9 cellular contexts compared by ENCODE assay signal in the genomic region with DNA sequence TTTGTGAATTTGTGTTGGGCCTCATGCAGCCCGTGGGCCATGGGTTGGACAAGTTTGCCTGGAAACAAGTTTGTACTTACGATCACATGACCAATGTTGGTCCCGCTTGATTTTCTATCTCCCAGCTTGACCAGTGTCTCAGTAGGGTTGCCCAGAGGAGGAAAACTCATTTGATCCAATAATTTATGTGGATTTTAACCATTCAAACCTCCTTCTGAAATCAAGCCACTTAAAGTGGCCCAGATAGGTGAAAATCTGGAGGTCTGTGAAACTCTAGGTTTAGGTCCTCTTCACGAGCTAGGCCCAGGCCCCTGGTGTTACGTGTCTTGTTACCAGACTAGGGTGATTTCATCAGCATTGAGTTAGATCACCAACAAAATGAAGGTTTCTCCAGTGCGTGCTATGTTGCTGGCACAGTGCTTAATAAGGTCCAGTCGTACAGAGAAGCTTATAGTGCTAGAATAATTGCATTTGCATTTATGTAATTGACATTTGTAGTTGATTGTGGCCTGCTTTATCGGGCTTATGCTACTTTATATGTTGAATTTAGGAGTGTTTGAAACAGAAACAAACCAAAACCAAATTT. TPM values are rescaled to one million over a fixed set of nuclear protein-coding genes. Genes with fewer than 3 reads are reported as not detected.
DNase-seq lines count a peak whose midpoint lies in the region; ATAC-seq, FAIRE-seq and TF ChIP-seq lines count a peak whose summit lies in the region.
"Had no signal": no experiment of that assay in that cellular context is flagged by ENCODE, and none has a peak within 500 bp of the region (broad histone marks: within the 10 kb centered on the region; RNA-seq: fewer than 3 reads in every experiment).

No MANE protein-coding gene starts in this region.

- ATAC-seq in IMR-90 (ENCODE audit: low read depth) = no peak
- ATAC-seq in activated naive CD8-positive, alpha-beta T cell treated with anti-CD3 and anti-CD28 coated beads, Interleukin-2, amount 10 ng/mL, durations not matched to agents 7 days and 5 days (ENCODE audit: low read depth) = no peak

- TF ChIP-seq POLR2A in IMR-90 (IDR thresholded peaks at IDR 0.05; ENCODE audit: low read depth, low read length) = no peak

- H3K27me3 Mint-ChIP-seq in activated naive CD8-positive, alpha-beta T cell treated with anti-CD3 and anti-CD28 coated beads, Interleukin-2, amount 10 ng/mL, durations not matched to agents 7 days and 5 days = no peaks in the 10 kb centered on the region
- no peaks in the 10 kb centered on the region for H3K27me3 Mint-ChIP-seq in mesothelial cell of epicardium (ENCODE audit: low read depth)

- H3K9ac ChIP-seq in BLaER1 treated with 17β-estradiol and CSF1 and Interleukin-3, amounts not matched to agents 10 nM and 100 nM = peak overlapping the region in 9 of 11 experiments; percentile 8 to 59 (median 34); a peak in 12 of 22 replicates
- peak overlapping the region; percentile 10; the same call in 1 of the 2 replicates for H3K9ac ChIP-seq in IMR-90 (ENCODE audit: low read depth, low read length)

- peaks cover 38 to 78% (median 49%) of the 10 kb centered on the region in 10 experiments for H3K4me1 ChIP-seq in BLaER1 treated with 17β-estradiol and CSF1 and Interleukin-3, amounts not matched to agents 10 nM and 100 nM
- peaks cover 8% of the 10 kb centered on the region for H3K4me1 ChIP-seq in IMR-90 (ENCODE audit: control insufficient read depth, insufficient read depth, low read length)

- H3K4ac ChIP-seq in IMR-90 (ENCODE audit: low read depth, low read length) = peak overlapping the region; percentile 74

- H3K27ac Mint-ChIP-seq in activated naive CD8-positive, alpha-beta T cell treated with anti-CD3 and anti-CD28 coated beads, Interleukin-2, amount 10 ng/mL, durations not matched to agents 7 days and 5 days = peak overlapping the region; percentile 68
- peak overlapping the region; percentile 26 for H3K27ac Mint-ChIP-seq in mesothelial cell of epicardium

- 100% methylated on average over 1 of the region's 8 CpGs; no CpG with 5 or more reads in 1 of the 2 experiments for WGBS in IMR-90 (ENCODE audit: extremely low coverage in 2 of 2, insufficient read length in 1 of 2), 2 experiments

- TF ChIP-seq RAD21 in IMR-90 (IDR thresholded peaks at IDR 0.05; ENCODE audit: low read length) = no peak

- no peaks in the 10 kb centered on the region for H3K27me3 ChIP-seq in BLaER1 treated with 17β-estradiol and CSF1 and Interleukin-3, amounts not matched to agents 10 nM and 100 nM
- H3K27me3 ChIP-seq in IMR-90 (ENCODE audit: control insufficient read depth, insufficient read depth, low read length) = no peaks in the 10 kb centered on the region

- DNase-seq in IMR-90 (peak; percentile 38), mesothelial cell of epicardium (ENCODE audit: low spot score in 2 of 2, unreplicated experiment in 2 of 2) (no peak), urothelium cell line (ENCODE audit: low spot score) (no peak), NCI-H446 treated with DMSO at 0.1 percent for 48 hours (lab: John Stamatoyannopoulos, UW) (no peak), NAMALWA (ENCODE audit: low spot score) (no peak), NCI-H524 treated with DMSO at 0.1 percent for 48 hours (lab: John Stamatoyannopoulos, UW) (no peak)
- DNase-seq in activated naive CD8-positive, alpha-beta T cell treated with anti-CD3 and anti-CD28 coated beads, Interleukin-2, amount 10 ng/mL, durations not matched to agents 7 days and 5 days = no peak
- DNase-seq: kidney had no signal

- peaks cover 40% of the 10 kb centered on the region for H3K4me1 Mint-ChIP-seq in activated naive CD8-positive, alpha-beta T cell treated with anti-CD3 and anti-CD28 coated beads, Interleukin-2, amount 10 ng/mL, durations not matched to agents 7 days and 5 days
- H3K4me1 Mint-ChIP-seq in mesothelial cell of epicardium = peaks cover 11% of the 10 kb centered on the region

- peak overlapping the region; percentile 93 for H3K23ac ChIP-seq in IMR-90 (ENCODE audit: low read depth, low read length)

- peak overlapping the region; percentile 29; the same call in 2 of the 3 replicates for H2BK15ac ChIP-seq in IMR-90 (ENCODE audit: low read depth, low read length)

- H3K36me3 Mint-ChIP-seq in activated naive CD8-positive, alpha-beta T cell treated with anti-CD3 and anti-CD28 coated beads, Interleukin-2, amount 10 ng/mL, durations not matched to agents 7 days and 5 days = peaks cover 24% of the 10 kb centered on the region
- H3K36me3 Mint-ChIP-seq in mesothelial cell of epicardium = peaks cover 2% of the 10 kb centered on the region

- peak overlapping the region; percentile 73 for H2AK5ac ChIP-seq in IMR-90 (ENCODE audit: low read depth, low read length)

- peak overlapping the region; percentile 74; the same call in 1 of the 2 replicates for H2BK20ac ChIP-seq in IMR-90 (ENCODE audit: low read depth, low read length)

- POLR2A ChIA-PET in IMR-90 (lab: Charles Lee; ENCODE audit: unreplicated experiment) = interaction anchor here (0.6 kb wide), 1 partner anchor 275 kb away, joined by 3 read pairs; no protein-coding TSS in a partner anchor
- POLR2A ChIA-PET in activated naive CD8-positive, alpha-beta T cell treated with anti-CD3 and anti-CD28 coated beads, Interleukin-2, amount 10 ng/mL, durations not matched to agents 7 days and 5 days (lab: Charles Lee) = no interaction called here

- H3K36me3 ChIP-seq in BLaER1 treated with 17β-estradiol and CSF1 and Interleukin-3, amounts not matched to agents 10 nM and 100 nM = peaks cover 50 to 75% (median 60%) of the 10 kb centered on the region in 11 experiments
- peaks cover 10% of the 10 kb centered on the region for H3K36me3 ChIP-seq in IMR-90 (ENCODE audit: control insufficient read depth, insufficient read depth, low read length)

- peak overlapping the region in 10 of 11 experiments; percentile 10 to 55 (median 36); a peak in 15 of 22 replicates for H3K27ac ChIP-seq in BLaER1 treated with 17β-estradiol and CSF1 and Interleukin-3, amounts not matched to agents 10 nM and 100 nM
- H3K27ac ChIP-seq in IMR-90 (ENCODE audit: insufficient read depth, low read length) = peak overlapping the region; percentile 80

- in situ Hi-C loops in IMR-90 (cut with MboI; ENCODE audit: low sequenced_read_pairs) = no loop called here

- TF ChIP-seq CTCF in IMR-90 (conservative IDR thresholded peaks at IDR 0.05; ENCODE audit: low read depth, low read length) (no peak), mesothelial cell of epicardium (IDR thresholded peaks at IDR 0.05; ENCODE audit: unreplicated experiment) (no peak)

- peak overlapping the region; percentile 17; the same call in 1 of the 2 replicates for H3K18ac ChIP-seq in IMR-90 (ENCODE audit: low read depth, low read length)

- peak overlapping the region; percentile 14 to 91 (median 73) for H3K4me2 ChIP-seq in BLaER1 treated with 17β-estradiol and CSF1 and Interleukin-3, amounts not matched to agents 10 nM and 100 nM
- H3K4me2 ChIP-seq in IMR-90 (ENCODE audit: low read depth, low read length) = peak overlapping the region; percentile 38; the same call in 1 of the 2 replicates

- H2BK5ac ChIP-seq in IMR-90 (ENCODE audit: low read depth, low read length, poor library complexity, severe bottlenecking) = peak overlapping the region; percentile 90

- peak overlapping the region; percentile 61 for H2BK120ac ChIP-seq in IMR-90 (ENCODE audit: low read depth, low read length)

- peak overlapping the region; percentile 54 for H4K91ac ChIP-seq in IMR-90 (ENCODE audit: insufficient read depth, low read depth, low read length)

- peak overlapping the region; percentile 62 for H3K4me3 Mint-ChIP-seq in activated naive CD8-positive, alpha-beta T cell treated with anti-CD3 and anti-CD28 coated beads, Interleukin-2, amount 10 ng/mL, durations not matched to agents 7 days and 5 days
- H3K4me3 Mint-ChIP-seq in mesothelial cell of epicardium = no peak overlapping the region

- CTCF ChIA-PET in IMR-90 (lab: Yijun Ruan, JAX) = interaction anchor here (0.6 kb wide), 1 partner anchor 48 kb away, joined by 4 read pairs; no protein-coding TSS in a partner anchor

- H3K9me3 Mint-ChIP-seq in activated naive CD8-positive, alpha-beta T cell treated with anti-CD3 and anti-CD28 coated beads, Interleukin-2, amount 10 ng/mL, durations not matched to agents 7 days and 5 days = no peaks in the 10 kb centered on the region
- H3K9me3 Mint-ChIP-seq in mesothelial cell of epicardium = no peaks in the 10 kb centered on the region

- H3K14ac ChIP-seq in IMR-90 (replicated peaks; ENCODE audit: low read depth, low read length) = peak overlapping the region; percentile 88

- FAIRE-seq in urothelium cell line (lab: Jason Lieb, UNC) = no peak
- FAIRE-seq: kidney had no signal

- peaks cover 84 to 87% (median 87%) of the 10 kb centered on the region in 11 experiments for H4K20me1 ChIP-seq in BLaER1 treated with 17β-estradiol and CSF1 and Interleukin-3, amounts not matched to agents 10 nM and 100 nM
- peaks cover 57% of the 10 kb centered on the region for H4K20me1 ChIP-seq in IMR-90 (ENCODE audit: insufficient read depth, low read length)

- peak overlapping the region; percentile 67 for H3K56ac ChIP-seq in IMR-90 (ENCODE audit: extremely low read depth, insufficient read depth, low read length)

- peaks cover 3 to 46% of the 10 kb centered on the region in 2 experiments for H3K79me1 ChIP-seq in IMR-90 (ENCODE audit: low read depth in 1 of 2, low read length in 2 of 2)

- intact Hi-C loops in IMR-90 (cut with micrococcal nuclease) = no loop called here

- H3K9me1 ChIP-seq in IMR-90 (ENCODE audit: insufficient read depth, low read length) = peaks cover 11% of the 10 kb centered on the region; the same call in 1 of the 2 replicates

- peak overlapping the region; percentile 58 for H2AK9ac ChIP-seq in IMR-90 (replicated peaks; ENCODE audit: low read depth, low read length, poor library complexity)

- H3K9me3 ChIP-seq in BLaER1 treated with 17β-estradiol and CSF1 and Interleukin-3, amounts not matched to agents 10 nM and 100 nM (replicated peaks in 1 of 11) = no peaks in the 10 kb centered on the region
- no peaks in the 10 kb centered on the region for H3K9me3 ChIP-seq in IMR-90 (ENCODE audit: control insufficient read depth, insufficient read depth, low read length)

- TSS peak; percentile 1 for BruUV-seq in IMR-90 (replicated peaks; lab: Mats Ljungman, UMichigan)

- dilution Hi-C loops in IMR-90 (cut with HindIII; ENCODE audit: low sequenced_read_pairs, unreplicated experiment) = no loop called here

- no peak overlapping the region for H2AFZ ChIP-seq in IMR-90 (replicated peaks; ENCODE audit: low read length, poor library complexity)

- peak overlapping the region; percentile 44; the same call in 1 of the 2 replicates for H4K5ac ChIP-seq in IMR-90 (ENCODE audit: low read depth, low read length)

- H4K8ac ChIP-seq in IMR-90 (ENCODE audit: low read depth in 2 of 2, low read length in 2 of 2) = peak overlapping the region; percentile 12 to 84

- H3K4me3 ChIP-seq in BLaER1 treated with 17β-estradiol and CSF1 and Interleukin-3, amounts not matched to agents 10 nM and 100 nM = peak overlapping the region in 4 of 10 experiments; percentile 11 to 98 (median 25); a peak in 5 of 20 replicates
- no peak overlapping the region for H3K4me3 ChIP-seq in IMR-90 (ENCODE audit: insufficient read depth, low read depth, low read length)

RNA-seq across cellular contexts. Expression of gene ACTR2, which starts 4.4 kb away (rescaled TPM):
- 205 and 224 TPM in 2 replicates for total RNA-seq in IMR-90 (2012; rRNA removed)
- polyA plus RNA-seq in IMR-90 (2012; rRNA removed) = 98.9 and 141 TPM in 2 replicates
- 20.1 and 34.5 TPM in 2 replicates for polyA plus RNA-seq in IMR-90 (2012; cell fraction: cytosol; rRNA removed)
- 2.4 and 26.8 TPM in 2 replicates for polyA plus RNA-seq in IMR-90 (2012; cell fraction: nucleus; rRNA removed; ENCODE audit: low replicate concordance)
- 100 to 1,000 TPM; 382 to 399 TPM for total RNA-seq in activated naive CD8-positive, alpha-beta T cell treated with anti-CD3 and anti-CD28 coated beads, Interleukin-2, amount 10 ng/mL, durations not matched to agents 7 days and 5 days
- 166 to 171 TPM (median 169 TPM) in 3 replicates for total RNA-seq in mesothelial cell of epicardium
